Comparison of ENCODE assay signal across 14 cellular contexts in genomic region chr6:163500105-163500504, GRCh38.
"Had no signal": no experiment of that assay in that cellular context is flagged by ENCODE, and none has a peak within 500 bp of the region (broad histone marks: within the 10 kb centered on the region; RNA-seq: fewer than 3 reads in every experiment).

No MANE protein-coding gene starts in this region.

- H3K4me3 Mint-ChIP-seq: activated B cell treated with CpG ODN at 0.5 μM for 24 hours; activated CD4-positive, alpha-beta T cell treated with anti-CD3 and anti-CD28 coated beads, Interleukin-2, amount 10 ng/mL, durations not matched to agents 24 days and 14 days; activated naive CD4-positive, alpha-beta T cell treated with anti-CD3 and anti-CD28 coated beads, Interleukin-2, amount 10 ng/mL, durations not matched to agents 7 days and 5 days; activated T-helper 17 cell treated with anti-CD3 and anti-CD28 coated beads, Interleukin-2, amount 50 U/mL, for 72 hours; T-helper 1 cell treated with Interleukin-12 subunit alpha and Interleukin-12 subunit beta and Interleukin-4 antibody, amounts not matched to agents 30 μg/mL and 1 μg/mL, for 36 hours had no signal

- H3K27ac ChIP-seq: body of pancreas, ovary, skin epidermis, thyroid gland, uterus had no signal

- ATAC-seq: activated T-helper 17 cell treated with anti-CD3 and anti-CD28 coated beads, Interleukin-2, amount 50 U/mL, for 72 hours; body of pancreas; esophagus mucosa; left lobe of liver had no signal

- H3K27ac Mint-ChIP-seq: activated B cell treated with CpG ODN at 0.5 μM for 24 hours; activated CD4-positive, alpha-beta T cell treated with anti-CD3 and anti-CD28 coated beads, Interleukin-2, amount 10 ng/mL, durations not matched to agents 24 days and 14 days; activated naive CD4-positive, alpha-beta T cell treated with anti-CD3 and anti-CD28 coated beads, Interleukin-2, amount 10 ng/mL, durations not matched to agents 7 days and 5 days; activated T-helper 17 cell treated with anti-CD3 and anti-CD28 coated beads, Interleukin-2, amount 50 U/mL, for 72 hours; T-helper 1 cell treated with Interleukin-12 subunit alpha and Interleukin-12 subunit beta and Interleukin-4 antibody, amounts not matched to agents 30 μg/mL and 1 μg/mL, for 36 hours had no signal

- H3K27me3 ChIP-seq: body of pancreas, heart right ventricle, ovary, thyroid gland, uterus had no signal

- H3K27me3 Mint-ChIP-seq: activated B cell treated with CpG ODN at 0.5 μM for 24 hours; activated CD4-positive, alpha-beta T cell treated with anti-CD3 and anti-CD28 coated beads, Interleukin-2, amount 10 ng/mL, durations not matched to agents 24 days and 14 days; activated naive CD4-positive, alpha-beta T cell treated with anti-CD3 and anti-CD28 coated beads, Interleukin-2, amount 10 ng/mL, durations not matched to agents 7 days and 5 days; activated T-helper 17 cell treated with anti-CD3 and anti-CD28 coated beads, Interleukin-2, amount 50 U/mL, for 72 hours had no signal

- DNase-seq: activated B cell treated with CpG ODN at 0.5 μM for 24 hours; activated CD4-positive, alpha-beta T cell treated with anti-CD3 and anti-CD28 coated beads, Interleukin-2, amount 10 ng/mL, durations not matched to agents 24 days and 14 days; activated naive CD4-positive, alpha-beta T cell treated with anti-CD3 and anti-CD28 coated beads, Interleukin-2, amount 10 ng/mL, durations not matched to agents 7 days and 5 days; body of pancreas; foreskin fibroblast; heart right ventricle; ovary; thyroid gland; uterus had no signal

- H3K4me1 ChIP-seq: body of pancreas, uterus had no signal

- H3K4me1 Mint-ChIP-seq: activated naive CD4-positive, alpha-beta T cell treated with anti-CD3 and anti-CD28 coated beads, Interleukin-2, amount 10 ng/mL, durations not matched to agents 7 days and 5 days had no signal
